In the genomic region with DNA sequence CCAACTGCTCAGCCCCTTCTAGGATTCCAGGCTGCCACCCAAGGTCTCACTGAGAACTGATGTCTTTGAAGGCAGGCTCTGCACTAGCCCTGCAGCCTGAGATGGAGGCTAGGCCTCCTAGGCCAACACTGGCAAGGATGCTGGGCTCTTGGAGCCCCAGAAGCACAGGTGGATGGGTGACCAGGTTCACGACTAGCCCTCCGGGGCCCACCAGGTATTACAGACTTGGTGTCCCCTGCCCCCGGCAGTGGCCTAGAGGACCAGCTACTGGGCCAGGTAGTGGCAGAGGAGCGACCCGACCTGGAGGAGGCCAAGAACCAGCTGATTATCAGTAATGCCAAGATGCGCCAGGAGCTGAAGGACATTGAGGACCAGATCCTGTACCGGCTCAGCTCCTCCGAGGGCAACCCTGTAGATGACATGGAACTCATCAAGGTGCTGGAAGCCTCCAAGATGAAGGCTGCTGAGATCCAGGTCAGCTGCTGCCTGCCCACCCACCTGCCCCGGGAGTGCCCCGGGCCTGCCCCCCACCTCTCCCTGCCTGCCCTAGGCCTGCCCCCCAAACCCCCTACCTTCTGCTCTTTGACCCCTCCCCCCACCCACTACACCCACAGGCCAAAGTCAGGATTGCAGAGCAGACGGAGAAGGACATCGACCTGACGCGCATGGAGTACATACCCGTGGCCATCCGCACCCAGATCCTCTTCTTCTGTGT, we compare ENCODE assay signal across 20 cellular contexts. TPM values are rescaled to one million over a fixed set of nuclear protein-coding genes. Genes with fewer than 3 reads are reported as not detected.
DNase-seq lines count a peak whose midpoint lies in the region; ATAC-seq and TF ChIP-seq lines count a peak whose summit lies in the region.
"Had no signal": no experiment of that assay in that cellular context is flagged by ENCODE, and none has a peak within 500 bp of the region (broad histone marks: within the 10 kb centered on the region; RNA-seq: fewer than 3 reads in every experiment).

No MANE protein-coding gene starts in this region.

- H3K4ac ChIP-seq in neuronal stem cell (ENCODE audit: low read length) = no peak overlapping the region

- TF ChIP-seq CTCF in chondrocyte (IDR thresholded peaks at IDR 0.05) (no peak), spleen (IDR thresholded peaks at IDR 0.05 in 8 of 11, conservative IDR thresholded peaks at IDR 0.05 in 3 of 11) (no peak)

- no peak overlapping the region for H3K4me3 Mint-ChIP-seq in chondrocyte (ENCODE audit: unreplicated experiment)
- H3K4me3 Mint-ChIP-seq: CD14-positive monocyte; CD4-positive, alpha-beta memory T cell; H9 had no signal

- H3K27ac ChIP-seq in neuronal stem cell (replicated peaks; ENCODE audit: low read length) (no peak overlapping the region), spleen (no peak overlapping the region)
- H3K27ac ChIP-seq: 22Rv1, A549, BLaER1 had no signal

- TF ChIP-seq POLR2A in spleen (IDR thresholded peaks at IDR 0.05) = no peak

- no peaks in the 10 kb centered on the region for H3K4me1 Mint-ChIP-seq in chondrocyte (ENCODE audit: low read depth)
- H3K4me1 Mint-ChIP-seq: CD4-positive, alpha-beta memory T cell had no signal

- DNase-seq in Right ventricle myocardium inferior (ENCODE audit: missing footprints) = peak; percentile 40
- no peak for DNase-seq in cardiac septum (ENCODE audit: low spot score)
- DNase-seq in chondrocyte (ENCODE audit: low spot score) = peak; percentile 78
- DNase-seq in neuronal stem cell (ENCODE audit: low spot score) = no peak
- peak; percentile 50 for DNase-seq in spleen
- no peak for DNase-seq in NCI-H82 treated with DMSO at 0.1 percent for 48 hours (lab: John Stamatoyannopoulos, UW; ENCODE audit: unreplicated experiment)
- DNase-seq in T-helper 9 cell = no peak
- DNase-seq: AML-193; CD4-positive, alpha-beta memory T cell; DMS153; DMS79; GDM1; GOT3; H9 had no signal

- H3K36me3 Mint-ChIP-seq in chondrocyte (ENCODE audit: low read depth) = peaks cover 10% of the 10 kb centered on the region

- H3K18ac ChIP-seq in neuronal stem cell (ENCODE audit: low read length) = no peak overlapping the region

- no peak for ATAC-seq in Right ventricle myocardium inferior
- ATAC-seq in HG03460 (IDR thresholded peaks at IDR 0.05; ENCODE audit: unreplicated experiment) = no peak
- ATAC-seq: A549, HepG2 had no signal

- H2BK15ac ChIP-seq in neuronal stem cell (ENCODE audit: low read length) = no peak overlapping the region

- H3K9ac ChIP-seq in neuronal stem cell (ENCODE audit: low read depth, low read length, poor library complexity) = no peak overlapping the region
- H3K9ac ChIP-seq: BLaER1 had no signal

- H3K23ac ChIP-seq in neuronal stem cell (ENCODE audit: low read depth, low read length, poor library complexity) = no peak overlapping the region

- intact Hi-C loops in Right ventricle myocardium inferior (cut with DNase I) (no loop called here), cardiac septum (cut with DNase I) (no loop called here), spleen (cut with DNase I; ENCODE audit: low total_unique reads) (no loop called here)

- peak overlapping the region; percentile 72 for H4K91ac ChIP-seq in neuronal stem cell (ENCODE audit: low read depth, low read length, poor library complexity)

- H3K9me3 ChIP-seq in neuronal stem cell (replicated peaks in 1 of 2; ENCODE audit: control insufficient read depth in 2 of 2, insufficient read depth in 1 of 2, low read depth in 1 of 2, low read length in 2 of 2) (no peaks in the 10 kb centered on the region), spleen (no peaks in the 10 kb centered on the region)
- H3K9me3 ChIP-seq: A549, BLaER1 had no signal

- H4K8ac ChIP-seq in neuronal stem cell (ENCODE audit: low read depth, low read length) = no peak overlapping the region

- no peaks in the 10 kb centered on the region for H3K36me3 ChIP-seq in neuronal stem cell (replicated peaks in 1 of 2; ENCODE audit: control insufficient read depth in 2 of 2, insufficient read depth in 2 of 2, low read length in 2 of 2)
- H3K36me3 ChIP-seq in spleen = peaks cover 0 to 95% (median 40%) of the 10 kb centered on the region in 6 donors

- no peak overlapping the region for H3K27ac Mint-ChIP-seq in chondrocyte (ENCODE audit: unreplicated experiment)

- peaks cover 0 to 4% of the 10 kb centered on the region in 2 donors for H3K4me1 ChIP-seq in neuronal stem cell (ENCODE audit: control insufficient read depth in 2 of 2, insufficient read depth in 1 of 2, low read depth in 1 of 2, low read length in 2 of 2)
- H3K4me1 ChIP-seq in spleen = no peaks in the 10 kb centered on the region
- H3K4me1 ChIP-seq: A549 had no signal

- no peak overlapping the region for H2BK120ac ChIP-seq in neuronal stem cell (ENCODE audit: low read depth, low read length)

- H2BK12ac ChIP-seq in neuronal stem cell (ENCODE audit: low read length) = no peak overlapping the region

- H3K4me3 ChIP-seq in neuronal stem cell (ENCODE audit: low read length in 2 of 2) = no peak overlapping the region
- H3K4me3 ChIP-seq in spleen = no peak overlapping the region
- H3K4me3 ChIP-seq: A549, BLaER1 had no signal

- H3K9me3 Mint-ChIP-seq in chondrocyte (ENCODE audit: low read depth) = no peaks in the 10 kb centered on the region
- H3K9me3 Mint-ChIP-seq: CD14-positive monocyte; CD4-positive, alpha-beta memory T cell; H9 had no signal

- no peaks in the 10 kb centered on the region for H3K27me3 Mint-ChIP-seq in chondrocyte (ENCODE audit: low read depth)
- H3K27me3 Mint-ChIP-seq: CD4-positive, alpha-beta memory T cell had no signal

- peaks cover 4% of the 10 kb centered on the region for H3K79me1 ChIP-seq in neuronal stem cell (ENCODE audit: low read depth, low read length)

- H2BK5ac ChIP-seq in neuronal stem cell (ENCODE audit: low read length) = no peak overlapping the region

- H3K27me3 ChIP-seq in neuronal stem cell (ENCODE audit: control insufficient read depth in 3 of 3, insufficient read depth in 3 of 3, low read depth in 1 of 3, low read length in 3 of 3) (no peaks in the 10 kb centered on the region), spleen (replicated peaks in 1 of 7) (no peaks in the 10 kb centered on the region)
- H3K27me3 ChIP-seq: BLaER1 had no signal

- H2AFZ ChIP-seq in neuronal stem cell (ENCODE audit: low read length) = no peak overlapping the region

- no peak overlapping the region for H2AK5ac ChIP-seq in neuronal stem cell (ENCODE audit: low read depth, low read length)

- H3K14ac ChIP-seq in neuronal stem cell (ENCODE audit: low read length) = no peak overlapping the region

- H3K4me2 ChIP-seq in neuronal stem cell (ENCODE audit: insufficient read depth, low read length, poor library complexity, severe bottlenecking) = no peak overlapping the region
- H3K4me2 ChIP-seq: A549, BLaER1 had no signal

- no CpG with 5 or more reads among the region's 16 CpGs for WGBS in neuronal stem cell (ENCODE audit: extremely low coverage in 2 of 2, insufficient read length in 2 of 2, insufficient replicate concordance in 1 of 2), 2 donors
- WGBS in spleen, 5 donors = 86 to 95% (median 94%) methylated on average over 10 to 16 of the region's 16 CpGs

RNA-seq across cellular contexts. Expression of a gene that starts 17.4 kb away (rescaled TPM):
- 53.3 TPM for total RNA-seq in Right ventricle myocardium inferior
- 53.0 TPM for total RNA-seq in cardiac septum
- total RNA-seq in chondrocyte = 82.1 to 85.4 TPM (median 84.3 TPM) in 3 replicates
- 52.3 TPM for polyA plus RNA-seq in neuronal stem cell (2013, experiment 1 of 2)
- 51.8 TPM for polyA plus RNA-seq in neuronal stem cell (2013, experiment 2 of 2)
- 10 to 100 TPM; 68.1 to 82.8 (median 72.8) TPM for total RNA-seq in spleen
- 10 to 100 TPM; 44.4 to 73.7 (median 72.8) TPM for polyA plus RNA-seq in spleen

RNA-seq across cellular contexts. Expression of a gene that starts 18.1 kb away (rescaled TPM):
- total RNA-seq in Right ventricle myocardium inferior (13.7 TPM), cardiac septum (17.5 TPM), chondrocyte (5.1 to 7.1 TPM (median 5.5 TPM) in 3 replicates), spleen (10 to 100 TPM in 1 of 7 donors, 1 to 10 TPM in 6; 4.4 to 14.2 (median 8.6) TPM)
- polyA plus RNA-seq in neuronal stem cell (2013, experiment 1 of 2) = 23.3 TPM
- polyA plus RNA-seq in neuronal stem cell (2013, experiment 2 of 2) = 25.3 TPM
- 1 to 10 TPM; 4.6 to 7.3 (median 4.8) TPM for polyA plus RNA-seq in spleen

RNA-seq across cellular contexts. Expression of a gene that starts 52.5 kb away (rescaled TPM):
- total RNA-seq in Right ventricle myocardium inferior = 12.3 TPM
- total RNA-seq in cardiac septum = 15.3 TPM
- total RNA-seq in chondrocyte = 0.17 TPM in 1 of 3 replicates, not detected in the others
- 0.77 TPM for polyA plus RNA-seq in neuronal stem cell (2013, experiment 1 of 2)
- 0.87 TPM for polyA plus RNA-seq in neuronal stem cell (2013, experiment 2 of 2)
- total RNA-seq in spleen = 10 to 100 TPM in 5 of 7 donors, 1 to 10 TPM in 2; 7.9 to 20.2 (median 10.8) TPM
- 1 to 10 TPM; 1.0 to 7.8 (median 3.5) TPM for polyA plus RNA-seq in spleen
- polyA plus RNA-seq: CD14-positive monocyte had no signal

Comparison
In these comparisons a context has a peak if more than half of its experiments do, and no peak if none do; other contexts are left out.
1. DNase-seq: peak in Right ventricle myocardium inferior (single experiment), chondrocyte (single experiment) and spleen (single experiment); none in cardiac septum (single experiment), neuronal stem cell (single experiment), NCI-H82 treated with DMSO at 0.1 percent for 48 hours (single experiment) and T-helper 9 cell (single experiment).